Comparison of ENCODE assay signal across 9 cellular contexts in the genomic region with DNA sequence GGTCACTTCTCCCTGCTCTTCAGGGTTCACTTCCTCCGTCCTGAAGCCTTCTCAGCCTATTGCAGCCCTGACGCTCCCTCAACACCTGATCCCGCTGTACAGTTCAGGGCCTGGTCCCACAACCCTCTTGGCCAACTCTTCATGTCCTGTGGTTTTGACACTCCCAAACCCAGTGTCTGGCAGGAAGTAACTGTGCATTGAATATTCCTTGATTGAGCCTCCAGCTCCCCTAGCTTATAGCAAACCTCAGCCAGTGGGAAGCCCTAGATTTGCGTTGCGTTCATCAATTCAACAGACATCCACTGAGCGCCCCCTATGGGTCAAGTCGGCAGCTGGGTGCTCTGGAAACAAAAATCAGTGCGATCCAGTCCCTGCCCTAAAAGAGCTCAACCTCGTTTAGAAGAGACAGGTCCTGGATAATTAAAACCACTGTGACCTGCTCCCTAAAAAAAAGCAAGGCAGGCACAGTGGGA. TPM values are rescaled to one million over a fixed set of nuclear protein-coding genes. Genes with fewer than 3 reads are reported as not detected.
A peak's percentile ranks its signal among the peaks of the same experiment; 100 is the strongest.
DNase-seq lines count a peak whose midpoint lies in the region; ATAC-seq, FAIRE-seq and TF ChIP-seq lines count a peak whose summit lies in the region.
"Had no signal": no experiment of that assay in that cellular context is flagged by ENCODE, and none has a peak within 500 bp of the region (broad histone marks: within the 10 kb centered on the region; RNA-seq: fewer than 3 reads in every experiment).

No MANE protein-coding gene starts in this region.

- no peak overlapping the region for H3K9ac ChIP-seq in smooth muscle cell (ENCODE audit: low read depth)

- peak; percentile 21 for FAIRE-seq in GM18507 (lab: Jason Lieb, UNC)

- H3K27me3 ChIP-seq in SJSA1 (replicated peaks), result no peaks in the 10 kb centered on the region
- H3K27me3 ChIP-seq in body of pancreas, result no peaks in the 10 kb centered on the region
- peaks cover 3% of the 10 kb centered on the region; the same call in 1 of the 2 replicates for H3K27me3 ChIP-seq in iPS DF 6.9 (ENCODE audit: control insufficient read depth, insufficient read depth, low read length)
- no peaks in the 10 kb centered on the region for H3K27me3 ChIP-seq in smooth muscle cell (ENCODE audit: low read depth)

- 50 to 60% methylated on average over 9 of the region's 9 CpGs for WGBS in body of pancreas, 2 donors
- no CpG with 5 or more reads among the region's 9 CpGs for WGBS in iPS DF 6.9 (ENCODE audit: insufficient coverage, insufficient read length)
- 38% methylated on average over 9 of the region's 9 CpGs for WGBS in smooth muscle cell (ENCODE audit: low lambda C conversion rate)

- H3K9me3 ChIP-seq in SJSA1 (replicated peaks) (no peaks in the 10 kb centered on the region), body of pancreas (no peaks in the 10 kb centered on the region), iPS DF 6.9 (ENCODE audit: control insufficient read depth, insufficient read depth, low read length) (no peaks in the 10 kb centered on the region), smooth muscle cell (replicated peaks; ENCODE audit: low read depth) (no peaks in the 10 kb centered on the region)

- H3K79me2 ChIP-seq in smooth muscle cell (ENCODE audit: low read depth), result no peaks in the 10 kb centered on the region

- intact Hi-C loops in body of pancreas (cut with DNase I), result no loop called here

- peaks cover 30% of the 10 kb centered on the region for H3K4me1 ChIP-seq in SJSA1 (replicated peaks)
- no peaks in the 10 kb centered on the region for H3K4me1 ChIP-seq in body of pancreas
- no peaks in the 10 kb centered on the region; the same call in 1 of the 2 replicates for H3K4me1 ChIP-seq in iPS DF 6.9 (ENCODE audit: control insufficient read depth, insufficient read depth, low read length)
- no peaks in the 10 kb centered on the region for H3K4me1 ChIP-seq in smooth muscle cell (ENCODE audit: low read depth)

- peaks cover 61% of the 10 kb centered on the region for H3K36me3 ChIP-seq in SJSA1
- peaks cover 6 to 9% of the 10 kb centered on the region in 2 donors for H3K36me3 ChIP-seq in body of pancreas (replicated peaks in 1 of 2; ENCODE audit: insufficient read depth in 1 of 2, low read depth in 2 of 2)
- H3K36me3 ChIP-seq in iPS DF 6.9 (ENCODE audit: control insufficient read depth, insufficient read depth, low read length), result no peaks in the 10 kb centered on the region
- H3K36me3 ChIP-seq in smooth muscle cell (ENCODE audit: low read depth), result peaks cover 4% of the 10 kb centered on the region

- no peak for TF ChIP-seq POLR2A in body of pancreas (IDR thresholded peaks at IDR 0.05)

- no peaks in the 10 kb centered on the region for H3F3A ChIP-seq in smooth muscle cell (ENCODE audit: low read depth)

- peak overlapping the region; percentile 80 for H3K4me2 ChIP-seq in smooth muscle cell

- ATAC-seq in body of pancreas, result no peak

- no peak overlapping the region for H2AFZ ChIP-seq in smooth muscle cell (ENCODE audit: low read depth)

- no peaks in the 10 kb centered on the region for H4K20me1 ChIP-seq in smooth muscle cell (ENCODE audit: low read depth)

- H3K4me3 ChIP-seq in SJSA1 (no peak overlapping the region), body of pancreas (no peak overlapping the region), iPS DF 6.9 (ENCODE audit: low read length) (peak overlapping the region; percentile 28; the same call in 1 of the 2 replicates), smooth muscle cell (peak overlapping the region; percentile 24)
- H3K4me3 ChIP-seq: skin epidermis had no signal

- no peak overlapping the region for H3K27ac ChIP-seq in SJSA1
- H3K27ac ChIP-seq in body of pancreas, result no peak overlapping the region
- no peak overlapping the region for H3K27ac ChIP-seq in iPS DF 6.9 (ENCODE audit: low read length)
- H3K27ac ChIP-seq in smooth muscle cell (ENCODE audit: low read depth), result no peak overlapping the region

- TF ChIP-seq CTCF in body of pancreas (IDR thresholded peaks at IDR 0.05) (peak in 6 of 7 experiments; percentile 38 to 58 (median 43)), smooth muscle cell (IDR thresholded peaks at IDR 0.05; ENCODE audit: borderline replicate concordance, insufficient read depth, poor library complexity, severe bottlenecking) (peak; percentile 82)

- DNase-seq in AG08395 (ENCODE audit: low spot score) (peak; percentile 67), GM18507 (ENCODE audit: extremely low spot score, insufficient read length, low read depth) (peak; percentile 47), SJSA1 (ENCODE audit: low read depth in 1 of 2, low spot score in 2 of 2) (peak; percentile 69 to 84), body of pancreas (peak; percentile 39 to 57 (median 46)), iPS DF 6.9 (ENCODE audit: low read depth, low spot score) (peak; percentile 68), smooth muscle cell (lab: John Stamatoyannopoulos, UW; ENCODE audit: unreplicated experiment) (peak; percentile 17), SK-N-DZ (ENCODE audit: low spot score) (no peak), NCI-H2107 treated with DMSO at 0.1 percent for 48 hours (lab: John Stamatoyannopoulos, UW; ENCODE audit: unreplicated experiment) (no peak)

RNA-seq across cellular contexts. Expression of gene UBAP1L, which starts 13.5 kb away (rescaled TPM):
- 0.38 and 0.87 TPM in 2 replicates for total RNA-seq in SJSA1 (2014; rRNA removed; shearing (Covaris generic))
- total RNA-seq in body of pancreas, result 1 to 10 TPM; 3.4 to 4.6 TPM
- 0.90 and 1.0 TPM in 2 replicates for total RNA-seq in smooth muscle cell
- polyA plus RNA-seq in smooth muscle cell, result 1.2 and 3.1 TPM in 2 replicates
- polyA plus RNA-seq in SK-N-DZ (2014; cell fraction: cytosol; rRNA removed), result 0.58 and 0.83 TPM in 2 replicates
- polyA plus RNA-seq in SK-N-DZ (2014; cell fraction: nucleus; rRNA removed), result 7.6 and 9.6 TPM in 2 replicates

RNA-seq across cellular contexts. Expression of gene KBTBD13, which starts 24.9 kb away (rescaled TPM):
- not detected in 2 replicates for total RNA-seq in SJSA1 (2014; rRNA removed; shearing (Covaris generic))
- total RNA-seq in body of pancreas (not detected), smooth muscle cell (not detected in 2 replicates)
- 0.11 and 0.66 TPM in 2 replicates for polyA plus RNA-seq in smooth muscle cell
- 0.10 and 0.23 TPM in 2 replicates for polyA plus RNA-seq in SK-N-DZ (2014; cell fraction: cytosol; rRNA removed)
- polyA plus RNA-seq in SK-N-DZ (2014; cell fraction: nucleus; rRNA removed), result 0.39 TPM in 1 of 2 replicates, not detected in the other

RNA-seq across cellular contexts. Expression of gene PDCD7, which starts 32.2 kb away (rescaled TPM):
- total RNA-seq in SJSA1 (2014; rRNA removed; shearing (Covaris generic)), result 25.8 and 29.4 TPM in 2 replicates
- total RNA-seq in body of pancreas (10 to 100 TPM; 18.2 to 35.6 TPM), smooth muscle cell (13.4 and 14.3 TPM in 2 replicates)
- 10.4 and 11.6 TPM in 2 replicates for polyA plus RNA-seq in smooth muscle cell
- 27.4 and 28.9 TPM in 2 replicates for polyA plus RNA-seq in SK-N-DZ (2014; cell fraction: cytosol; rRNA removed)
- 9.7 and 9.8 TPM in 2 replicates for polyA plus RNA-seq in SK-N-DZ (2014; cell fraction: nucleus; rRNA removed)

RNA-seq across cellular contexts. Expression of gene RASL12, which starts 33.7 kb away (rescaled TPM):
- total RNA-seq in SJSA1 (2014; rRNA removed; shearing (Covaris generic)), result 175 and 181 TPM in 2 replicates
- total RNA-seq in body of pancreas (1 to 10 TPM; 3.1 to 4.6 TPM), smooth muscle cell (8.7 and 11.8 TPM in 2 replicates)
- polyA plus RNA-seq in smooth muscle cell, result 14.6 and 15.0 TPM in 2 replicates
- not detected in 2 replicates for polyA plus RNA-seq in SK-N-DZ (2014; cell fraction: cytosol; rRNA removed)
- polyA plus RNA-seq in SK-N-DZ (2014; cell fraction: nucleus; rRNA removed), result not detected in 2 replicates

RNA-seq across cellular contexts. Expression of gene SLC51B, which starts 56.3 kb away (rescaled TPM):
- total RNA-seq in SJSA1 (2014; rRNA removed; shearing (Covaris generic)), result 1.1 TPM in 1 of 2 replicates, not detected in the other
- total RNA-seq in body of pancreas (not detected), smooth muscle cell (not detected in 2 replicates)
- not detected in 2 replicates for polyA plus RNA-seq in smooth muscle cell
- polyA plus RNA-seq in SK-N-DZ (2014; cell fraction: cytosol; rRNA removed), result not detected in 2 replicates
- not detected in 2 replicates for polyA plus RNA-seq in SK-N-DZ (2014; cell fraction: nucleus; rRNA removed)

Comparison
In these comparisons a context has a peak if more than half of its experiments do, and no peak if none do; other contexts are left out.
1. DNase-seq: peak in AG08395 (single experiment), GM18507 (single experiment), SJSA1 (2 of 2), body of pancreas (4 of 4), iPS DF 6.9 (single experiment) and smooth muscle cell (single experiment); none in SK-N-DZ (single experiment) and NCI-H2107 treated with DMSO at 0.1 percent for 48 hours (single experiment).
2. H3K4me3 ChIP-seq: peak in iPS DF 6.9 (single experiment) and smooth muscle cell (single experiment); none in SJSA1 (single experiment) and body of pancreas (0 of 2).